8 cellular contexts compared by ENCODE assay signal in genomic region chr1:34852677-34853217, GRCh38. TPM values are rescaled to one million over a fixed set of nuclear protein-coding genes. Genes with fewer than 3 reads are reported as not detected.
DNase-seq lines count a peak whose midpoint lies in the region; ATAC-seq and TF ChIP-seq lines count a peak whose summit lies in the region.

No MANE protein-coding gene starts in this region.

- DNase-seq in GM13977 (ENCODE audit: low spot score) (peak; percentile 91), NCI-H1436 treated with DMSO at 0.1 percent for 48 hours (lab: John Stamatoyannopoulos, UW) (peak; percentile 84), SW480 (ENCODE audit: low spot score) (peak; percentile 90), adrenal gland (peak; percentile 92 to 99 (median 97)), left cardiac atrium (peak; percentile 88), psoas muscle (peak; percentile 84 to 89), vagina (ENCODE audit: extremely low spot score in 2 of 2) (peak in 1 of 2 donors; percentile 92)

- TF ChIP-seq CTCF in GM13977 (IDR thresholded peaks at IDR 0.05; ENCODE audit: extremely low read depth, insufficient read depth, missing control alignments) (peak; percentile 89), adrenal gland (IDR thresholded peaks at IDR 0.05) (peak; percentile 93 to 100 (median 100)), psoas muscle (IDR thresholded peaks at IDR 0.05) (peak; percentile 74), vagina (IDR thresholded peaks at IDR 0.05) (peak; percentile 48 to 93 (median 81))

- H3K27ac ChIP-seq in adrenal gland (peak overlapping the region in 3 of 5 donors; percentile 43 to 81 (median 76)), psoas muscle (peak overlapping the region; percentile 59), vagina (no peak overlapping the region)

- H3K4me1 ChIP-seq in adrenal gland (replicated peaks in 1 of 2) (peaks cover 23 to 29% of the 10 kb centered on the region in 2 donors), psoas muscle (peaks cover 20% of the 10 kb centered on the region), vagina (peaks cover 31% of the 10 kb centered on the region)

- H3K27me3 ChIP-seq in adrenal gland (no peaks in the 10 kb centered on the region), psoas muscle (ENCODE audit: insufficient read depth in 3 of 3, low read length in 2 of 3) (no peaks in the 10 kb centered on the region), vagina (no peaks in the 10 kb centered on the region)

- ATAC-seq in HG02884 (IDR thresholded peaks at IDR 0.05; ENCODE audit: unreplicated experiment): peak; percentile 88
- peak; percentile 93 to 94 for ATAC-seq in left cardiac atrium
- ATAC-seq in psoas muscle: peak; percentile 86 to 98 (median 96)

- WGBS in adrenal gland, 4 donors: 18 to 25% (median 21%) methylated on average over 5 to 6 of the region's 6 CpGs
- WGBS in psoas muscle, 3 donors: 24 to 46% (median 28%) methylated on average over 6 of the region's 6 CpGs

- H3K9me3 ChIP-seq in adrenal gland (replicated peaks in 1 of 3) (no peaks in the 10 kb centered on the region), psoas muscle (no peaks in the 10 kb centered on the region), vagina (no peaks in the 10 kb centered on the region)

- intact Hi-C loops in adrenal gland (cut with DNase I) (loop anchor here in 1 of 2 donors (5.0 kb wide), 1 partner anchor 65 kb away; no protein-coding TSS in a partner anchor), left cardiac atrium (cut with DNase I) (loop anchor here (2.0 to 5.0 kb wide), 2 partner anchors 65 to 66 kb away; no protein-coding TSS in a partner anchor), psoas muscle (cut with DNase I) (loop anchor here (2.0 to 5.0 kb wide), 2 partner anchors 65 to 66 kb away; no protein-coding TSS in a partner anchor), vagina (cut with DNase I) (loop anchor here (5.0 kb wide), 1 partner anchor 55 kb away; no protein-coding TSS in a partner anchor)

- TF ChIP-seq POLR2A in adrenal gland (IDR thresholded peaks at IDR 0.05) (no peak), vagina (IDR thresholded peaks at IDR 0.05) (no peak)

- in situ Hi-C loops in GM13977 (cut with MboI; ENCODE audit: low pct_unique_long_range_greater_than_20kb, low sequenced_read_pairs, unreplicated experiment): no loop called here

- H3K36me3 ChIP-seq in adrenal gland (replicated peaks in 1 of 2) (peaks cover 0 to 24% of the 10 kb centered on the region in 2 donors), psoas muscle (ENCODE audit: insufficient read depth in 1 of 2, low read depth in 1 of 2) (peaks cover 4 to 48% of the 10 kb centered on the region in 2 donors), vagina (peaks cover 0 to 22% of the 10 kb centered on the region in 2 donors)

- H3K4me3 ChIP-seq in adrenal gland (no peak overlapping the region), psoas muscle (no peak overlapping the region), vagina (no peak overlapping the region)

RNA-seq across cellular contexts. Expression of gene SMIM12, which starts 6.8 kb away (rescaled TPM):
- total RNA-seq in adrenal gland (100 to 1,000 TPM in 1 of 8 donors, 10 to 100 TPM in 7; 39.6 to 109 (median 52.9) TPM), left cardiac atrium (10 to 100 TPM; 40.0 to 68.2 TPM), psoas muscle (10 to 100 TPM; 17.9 to 66.5 (median 45.8) TPM), vagina (36.6 TPM)
- polyA plus RNA-seq in adrenal gland (100 to 1,000 TPM in 1 of 3 donors, 10 to 100 TPM in 2; 16.2 to 129 (median 19.3) TPM), psoas muscle (100 to 1,000 TPM in 2 of 3 donors, 10 to 100 TPM in 1; 59.2 to 140 (median 101) TPM)

RNA-seq across cellular contexts. Expression of gene GJA4, which starts 59.9 kb away (rescaled TPM):
- total RNA-seq in adrenal gland: 10 to 100 TPM; 10.8 to 68.4 (median 23.9) TPM
- polyA plus RNA-seq in adrenal gland: 10 to 100 TPM in 1 of 3 donors, 1 to 10 TPM in 2; 4.8 to 10.8 (median 9.7) TPM
- 10 to 100 TPM; 25.5 to 35.1 TPM for total RNA-seq in left cardiac atrium
- total RNA-seq in psoas muscle: 10 to 100 TPM in 2 of 4 donors, 1 to 10 TPM in 2; 9.1 to 19.7 (median 11.0) TPM
- 10 to 100 TPM in 2 of 3 donors, 1 to 10 TPM in 1; 9.3 to 13.0 (median 11.6) TPM for polyA plus RNA-seq in psoas muscle
- total RNA-seq in vagina: 28.5 TPM
